ENCODE assay signal across 35 cellular contexts in genomic region chr1:56670350-56670749, GRCh38. TPM values are rescaled to one million over a fixed set of nuclear protein-coding genes. Genes with fewer than 3 reads are reported as not detected.
"Had no signal": no experiment of that assay in that cellular context is flagged by ENCODE, and none has a peak within 500 bp of the region (broad histone marks: within the 10 kb centered on the region; RNA-seq: fewer than 3 reads in every experiment).

No MANE protein-coding gene starts in this region.

- DNase-seq: activated effector memory CD4-positive, alpha-beta T cell treated with anti-CD3 and anti-CD28 coated beads, Interleukin-2, amount 50 U/mL, for 16 hours; activated effector memory CD4-positive, alpha-beta T cell treated with Interleukin-2 at 50 U/mL for 16 hours; activated gamma-delta T cell; activated gamma-delta T cell treated with Interleukin-2 at 50 U/mL for 16 hours; activated naive CD4-positive, alpha-beta T cell; activated naive CD4-positive, alpha-beta T cell treated with anti-CD3 and anti-CD28 coated beads for 36 hours; activated naive CD4-positive, alpha-beta T cell treated with anti-CD3 and anti-CD28 coated beads, Interleukin-2, amount 10 ng/mL, durations not matched to agents 7 days and 5 days; activated naive CD4-positive, alpha-beta T cell treated with anti-CD3 and anti-CD28 coated beads, Interleukin-2, amount 50 U/mL, for 16 hours; activated naive CD4-positive, alpha-beta T cell treated with Interleukin-2 at 50 U/mL for 16 hours; activated naive CD8-positive, alpha-beta T cell treated with anti-CD3 and anti-CD28 coated beads for 36 hours; activated naive CD8-positive, alpha-beta T cell treated with anti-CD3 and anti-CD28 coated beads, Interleukin-2, amount 10 ng/mL, durations not matched to agents 7 days and 5 days; activated naive CD8-positive, alpha-beta T cell treated with anti-CD3 and anti-CD28 coated beads, Interleukin-2, amount 50 U/mL, for 24 hours; activated T-cell treated with anti-CD3 and anti-CD28 coated beads for 4 hours; activated T-cell treated with anti-CD3 and anti-CD28 coated beads, Interleukin-2, amount 50 U/mL, for 1 hour; activated T-cell treated with anti-CD3 and anti-CD28 coated beads, Interleukin-2, amount 50 U/mL, for 24 hours; activated T-cell treated with anti-CD3 and anti-CD28 coated beads, Interleukin-2, amount 50 U/mL, for 4 hours; activated T-cell treated with anti-CD3 and anti-CD28 coated beads, Interleukin-2, amount 50 U/mL, for 48 hours; activated T-cell treated with anti-CD3 and anti-CD28 coated beads, Interleukin-2, amount 50 U/mL, for 72 hours; adrenal gland; amniotic stem cell; amygdala; anterior cingulate cortex; aorta; body of pancreas; brain microvascular endothelial cell; caudate nucleus; central memory CD4-positive, alpha-beta T cell; cerebellar nuclear complex had no signal

- ATAC-seq: activated naive CD4-positive, alpha-beta T cell treated with anti-CD3 and anti-CD28 coated beads, Interleukin-2, amount 50 U/mL, for 72 hours; activated naive CD8-positive, alpha-beta T cell treated with anti-CD3 and anti-CD28 coated beads, Interleukin-2, amount 50 U/mL, for 24 hours; activated T-cell treated with anti-CD3 and anti-CD28 coated beads, Interleukin-2, amount 50 U/mL, for 4 hours; activated T-cell treated with anti-CD3 and anti-CD28 coated beads, Interleukin-2, amount 50 U/mL, for 72 hours; activated T-helper 17 cell treated with anti-CD3 and anti-CD28 coated beads, Interleukin-2, amount 50 U/mL, for 72 hours; body of pancreas had no signal

- H3K4me1 ChIP-seq: adrenal gland, ascending aorta, body of pancreas, breast epithelium had no signal

- H3K36me3 ChIP-seq: adrenal gland, ascending aorta, brain microvascular endothelial cell, breast epithelium, cardiac muscle cell had no signal

- H3K27me3 ChIP-seq: adrenal gland, ascending aorta, body of pancreas, brain microvascular endothelial cell, breast epithelium, cardiac muscle cell had no signal

- H3K4me3 ChIP-seq: adrenal gland, ascending aorta, body of pancreas, breast epithelium, cardiac muscle cell had no signal

- H3K27ac ChIP-seq: adrenal gland, ascending aorta, body of pancreas, brain microvascular endothelial cell, breast epithelium, cardiac muscle cell had no signal

- H3K9me3 ChIP-seq: adrenal gland, ascending aorta, body of pancreas, breast epithelium had no signal

RNA-seq across cellular contexts. Expression of gene PRKAA2, which starts 25.2 kb away (rescaled TPM):
- total RNA-seq: activated naive CD4-positive, alpha-beta T cell treated with anti-CD3 and anti-CD28 coated beads for 36 hours; activated naive CD8-positive, alpha-beta T cell treated with anti-CD3 and anti-CD28 coated beads, Interleukin-2, amount 10 ng/mL, durations not matched to agents 7 days and 5 days; activated T-cell treated with anti-CD3 and anti-CD28 coated beads, Interleukin-2, amount 50 U/mL, for 4 hours; activated T-cell treated with anti-CD3 and anti-CD28 coated beads, Interleukin-2, amount 50 U/mL, for 72 hours; activated T-helper 1 cell treated with anti-CD3 and anti-CD28 coated beads, Interleukin-12 subunit alpha, Interleukin-12 subunit beta, Interleukin-2, Interleukin-4 antibody, amounts not matched to agents 30 ng/mL and 10 ng/mL and 1 ng/mL, durations not matched to agents 14 hours and 24 hours and 36 hours; activated T-helper 2 cell treated with anti-CD3 and anti-CD28 coated beads, Interferon-gamma antibody, Interleukin-2, Interleukin-4, amounts not matched to agents 10 μg/mL and 5 μg/mL and 100 μg/mL, durations not matched to agents 14 hours and 24 hours and 36 hours had no signal
